Comparison of ENCODE assay signal across 2 cellular contexts in the genomic region with DNA sequence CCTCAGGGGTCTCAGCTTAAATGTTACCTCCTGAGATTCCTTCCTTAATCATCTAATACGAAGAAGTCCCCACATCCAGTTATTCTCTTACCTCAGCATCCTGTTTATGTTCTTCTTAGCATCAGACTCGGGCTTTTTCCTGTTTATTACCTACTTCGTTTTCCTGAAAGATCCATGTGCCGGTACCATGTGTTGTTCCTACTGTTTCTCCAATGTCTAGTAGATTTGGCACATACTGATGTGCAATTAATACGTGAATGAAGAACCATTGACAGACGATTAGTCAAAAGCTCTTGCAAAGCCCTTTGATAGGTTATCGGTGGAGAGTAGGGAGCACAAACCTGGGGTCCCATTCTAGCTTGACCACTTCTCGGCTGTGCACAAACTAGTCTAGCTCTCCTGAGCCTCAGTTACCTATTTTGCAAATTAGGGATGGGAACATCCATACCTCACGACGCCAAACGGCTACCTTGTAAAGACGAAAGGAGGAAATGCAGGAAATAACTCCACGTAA.
TF ChIP-seq lines count a peak whose summit lies in the region.

No MANE protein-coding gene starts in this region.

TF ChIP-seq in H1, 55 proteins besides CTCF, POLR2A, EP300 and RAD21:
- no peak for TF ChIP-seq ATF3 (IDR thresholded peaks at IDR 0.05; ENCODE audit: insufficient read depth, low read depth, low read length)
- TF ChIP-seq TCF12 (IDR thresholded peaks at IDR 0.05; ENCODE audit: low read depth, low read length): no peak
- no peak for TF ChIP-seq RNF2 (IDR thresholded peaks at IDR 0.05; ENCODE audit: borderline replicate concordance, low read depth, low read length, missing control alignments, poor library complexity, severe bottlenecking)
- TF ChIP-seq SRF (IDR thresholded peaks at IDR 0.05; ENCODE audit: low read depth, low read length): no peak
- no peak for TF ChIP-seq BACH1 (IDR thresholded peaks at IDR 0.05; ENCODE audit: low read length)
- no peak for TF ChIP-seq ATF2 (IDR thresholded peaks at IDR 0.05; ENCODE audit: low read length)
- TF ChIP-seq MAX (IDR thresholded peaks at IDR 0.05): no peak
- no peak for TF ChIP-seq SP4 (IDR thresholded peaks at IDR 0.05; ENCODE audit: low read length)
- no peak for TF ChIP-seq CTBP2 (IDR thresholded peaks at IDR 0.05; ENCODE audit: borderline replicate concordance, insufficient read depth, insufficient read length, low read length)
- TF ChIP-seq CREB1 (IDR thresholded peaks at IDR 0.05): no peak
- TF ChIP-seq, protein P1, sequence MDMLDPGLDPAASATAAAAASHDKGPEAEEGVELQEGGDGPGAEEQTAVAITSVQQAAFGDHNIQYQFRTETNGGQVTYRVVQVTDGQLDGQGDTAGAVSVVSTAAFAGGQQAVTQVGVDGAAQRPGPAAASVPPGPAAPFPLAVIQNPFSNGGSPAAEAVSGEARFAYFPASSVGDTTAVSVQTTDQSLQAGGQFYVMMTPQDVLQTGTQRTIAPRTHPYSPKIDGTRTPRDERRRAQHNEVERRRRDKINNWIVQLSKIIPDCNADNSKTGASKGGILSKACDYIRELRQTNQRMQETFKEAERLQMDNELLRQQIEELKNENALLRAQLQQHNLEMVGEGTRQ (IDR thresholded peaks at IDR 0.05; ENCODE audit: low read length): no peak
TF ChIP-seq in H1: peak in this region for 0.

TF ChIP-seq in HEK293T, 16 proteins besides CTCF, POLR2A, EP300 and RAD21:
- TF ChIP-seq ELF4 (IDR thresholded peaks at IDR 0.05) (no peak), FOXK2 (IDR thresholded peaks at IDR 0.05) (no peak), LEF1 (IDR thresholded peaks at IDR 0.05; ENCODE audit: borderline replicate concordance) (no peak), FOXA1 (IDR thresholded peaks at IDR 0.05) (no peak)
TF ChIP-seq in HEK293T: peak in this region for 0.
